Comparison of ENCODE assay signal across 14 cellular contexts in genomic region chr9:129285382-129285781, GRCh38.
DNase-seq lines count a peak whose midpoint lies in the region; ATAC-seq, FAIRE-seq and TF ChIP-seq lines count a peak whose summit lies in the region.
"Had no signal": no experiment of that assay in that cellular context is flagged by ENCODE, and none has a peak within 500 bp of the region (broad histone marks: within the 10 kb centered on the region; RNA-seq: fewer than 3 reads in every experiment).

No MANE protein-coding gene starts in this region.

- H3K9me3 Mint-ChIP-seq in osteocyte (ENCODE audit: unreplicated experiment), result no peaks in the 10 kb centered on the region

- H3K9me3 ChIP-seq in right atrium auricular region (no peaks in the 10 kb centered on the region), heart left ventricle (no peaks in the 10 kb centered on the region), K562 (replicated peaks; ENCODE audit: control insufficient read depth, insufficient read depth, low read depth, low read length) (no peaks in the 10 kb centered on the region), GM23248 (ENCODE audit: low read depth) (no peaks in the 10 kb centered on the region)
- H3K9me3 ChIP-seq: BLaER1 treated with 17β-estradiol and CSF1 and Interleukin-3, amounts not matched to agents 10 nM and 100 nM; Peyer's patch had no signal

- peaks cover 0 to 7% of the 10 kb centered on the region in 2 donors for H3K4me1 ChIP-seq in right atrium auricular region
- peaks cover 0 to 22% (median 6%) of the 10 kb centered on the region in 12 donors for H3K4me1 ChIP-seq in heart left ventricle
- peaks cover 0 to 33% of the 10 kb centered on the region in 2 experiments; a peak in 3 of 5 replicates for H3K4me1 ChIP-seq in K562 (replicated peaks in 1 of 2; ENCODE audit: control insufficient read depth in 2 of 2, insufficient read depth in 2 of 2, low read length in 2 of 2)
- no peaks in the 10 kb centered on the region for H3K4me1 ChIP-seq in GM23248 (ENCODE audit: insufficient read depth)
- H3K4me1 ChIP-seq: Peyer's patch had no signal

- no peak overlapping the region for H3K4me2 ChIP-seq in K562 (ENCODE audit: insufficient read depth, low read length)
- H3K4me2 ChIP-seq in GM23248 (ENCODE audit: unreplicated experiment), result no peak overlapping the region
- H3K4me2 ChIP-seq: KMS-11 had no signal

- POLR2A ChIA-PET in K562 (lab: Yijun Ruan, JAX), result no interaction called here

- no peak for FAIRE-seq in K562 (lab: Jason Lieb, UNC)
- FAIRE-seq: H54 had no signal

- H4K20me1 ChIP-seq in K562 (replicated peaks; ENCODE audit: control insufficient read depth, insufficient read depth, low read length) (0 out of 2 replicates have a peak, but pooled peaks cover 2% of the 10 kb centered on the region), GM23248 (ENCODE audit: insufficient read depth) (no peaks in the 10 kb centered on the region)
- H4K20me1 ChIP-seq: BLaER1 treated with 17β-estradiol and CSF1 and Interleukin-3, amounts not matched to agents 10 nM and 100 nM had no signal

- peaks cover 10% of the 10 kb centered on the region for H3K4me1 Mint-ChIP-seq in osteocyte (ENCODE audit: unreplicated experiment)

- WGBS in heart left ventricle, 4 donors, result 94 to 96% (median 95%) methylated on average over 7 of the region's 7 CpGs
- 52% methylated on average over 7 of the region's 7 CpGs for WGBS in K562 (ENCODE audit: insufficient coverage, low coverage, missing lambda C conversion rate)
- 88 to 91% methylated on average over 7 of the region's 7 CpGs for WGBS in GM23248 (ENCODE audit: low coverage in 1 of 2, low lambda C conversion rate in 2 of 2, missing lambda C conversion rate in 2 of 2), 2 experiments

- H3K27me3 ChIP-seq in right atrium auricular region (no peaks in the 10 kb centered on the region), heart left ventricle (no peaks in the 10 kb centered on the region), K562 (ENCODE audit: control insufficient read depth in 2 of 2, insufficient read depth in 2 of 2, low read length in 2 of 2) (no peaks in the 10 kb centered on the region), GM23248 (replicated peaks; ENCODE audit: insufficient read depth) (no peaks in the 10 kb centered on the region)
- H3K27me3 ChIP-seq: BLaER1 treated with 17β-estradiol and CSF1 and Interleukin-3, amounts not matched to agents 10 nM and 100 nM; Peyer's patch had no signal

- H3K4me3 ChIP-seq in right atrium auricular region, result no peak overlapping the region
- no peak overlapping the region for H3K4me3 ChIP-seq in heart left ventricle
- H3K4me3 ChIP-seq in K562, result no peak overlapping the region
- H3K4me3 ChIP-seq in GM23248, result no peak overlapping the region
- H3K4me3 ChIP-seq: BLaER1 treated with 17β-estradiol and CSF1 and Interleukin-3, amounts not matched to agents 10 nM and 100 nM; Peyer's patch had no signal

- no peaks in the 10 kb centered on the region for H3K79me2 ChIP-seq in K562 (ENCODE audit: control insufficient read depth, insufficient read depth, low read length)
- H3K79me2 ChIP-seq in GM23248 (ENCODE audit: insufficient read depth), result no peaks in the 10 kb centered on the region

- no peaks in the 10 kb centered on the region for H3F3A ChIP-seq in GM23248 (ENCODE audit: insufficient read depth)

- TF ChIP-seq EP300 in K562 (IDR thresholded peaks at IDR 0.05; ENCODE audit: low read length), result no peak

- H3K9me2 ChIP-seq in GM23248 (ENCODE audit: insufficient read depth), result no peaks in the 10 kb centered on the region

- no TSS peak for BruUV-seq in K562 (replicated peaks; lab: Mats Ljungman, UMichigan)

- DNase-seq in right atrium auricular region (ENCODE audit: low spot score) (peak; percentile 21), heart left ventricle (no peak), K562 (ENCODE audit: extremely low read depth in 1 of 4, low spot score in 3 of 4) (peak in 1 of 4 experiments; percentile 4), osteocyte (ENCODE audit: extremely low spot score, unreplicated experiment) (peak; percentile 49), DMS153 treated with DMSO at 0.1 percent for 48 hours (lab: John Stamatoyannopoulos, UW; ENCODE audit: unreplicated experiment) (no peak), GM23248 (no peak), AML-193 (lab: John Stamatoyannopoulos, UW) (no peak)
- DNase-seq: NCI-H1092, NCI-H1694, SHP77 treated with DMSO at 0.1 percent for 48 hours had no signal

- no peaks in the 10 kb centered on the region for H3K36me3 ChIP-seq in right atrium auricular region
- no peaks in the 10 kb centered on the region for H3K36me3 ChIP-seq in heart left ventricle
- H3K36me3 ChIP-seq in K562 (ENCODE audit: control insufficient read depth, insufficient read depth, low read length), result no peaks in the 10 kb centered on the region
- H3K36me3 ChIP-seq in GM23248 (ENCODE audit: low read depth), result no peaks in the 10 kb centered on the region
- H3K36me3 ChIP-seq: BLaER1 treated with 17β-estradiol and CSF1 and Interleukin-3, amounts not matched to agents 10 nM and 100 nM; Peyer's patch had no signal

- no peaks in the 10 kb centered on the region for H3K36me3 Mint-ChIP-seq in osteocyte (ENCODE audit: unreplicated experiment)

- H3K9me1 ChIP-seq in K562 (ENCODE audit: control insufficient read depth, insufficient read depth, low read length), result no peaks in the 10 kb centered on the region

- in situ Hi-C loops in K562 (cut with MboI), result no loop called here
- in situ Hi-C loops in GM23248 (cut with MboI), result no loop called here

- CTCF ChIA-PET in K562 (lab: Yijun Ruan, JAX; ENCODE audit: low intra/inter-chr PET ratio), result no interaction called here

- H2AFZ ChIP-seq in K562 (ENCODE audit: low read depth, low read length) (no peak overlapping the region), GM23248 (no peak overlapping the region)

- H3K9ac ChIP-seq in K562 (ENCODE audit: insufficient read depth in 1 of 2, low read depth in 2 of 2, low read length in 2 of 2) (no peak overlapping the region), GM23248 (no peak overlapping the region)
- H3K9ac ChIP-seq: BLaER1 treated with 17β-estradiol and CSF1 and Interleukin-3, amounts not matched to agents 10 nM and 100 nM; KMS-11 had no signal

- no peak for TF ChIP-seq CTCF in right atrium auricular region (IDR thresholded peaks at IDR 0.05)
- TF ChIP-seq CTCF in heart left ventricle (IDR thresholded peaks at IDR 0.05), result no peak
- no peak for TF ChIP-seq CTCF in K562 (IDR thresholded peaks at IDR 0.05 in 2 of 3, conservative IDR thresholded peaks at IDR 0.05 in 1 of 3; ENCODE audit: insufficient read depth in 2 of 3, low read depth in 1 of 3, low read length in 3 of 3)
- TF ChIP-seq CTCF in osteocyte (IDR thresholded peaks at IDR 0.05), result no peak

- intact Hi-C loops in heart left ventricle (cut with DNase I), result no loop called here
- intact Hi-C loops in K562 (cut with micrococcal nuclease), result no loop called here

- H3K4me3 Mint-ChIP-seq in osteocyte (ENCODE audit: unreplicated experiment), result no peak overlapping the region

- TF ChIP-seq RAD21 in K562 (CRISPR knock-in tag; conservative IDR thresholded peaks at IDR 0.05 in 1 of 2, IDR thresholded peaks at IDR 0.05 in 1 of 2), result no peak

- H3K27ac Mint-ChIP-seq in osteocyte (ENCODE audit: unreplicated experiment), result no peak overlapping the region

- ATAC-seq in heart left ventricle, result no peak
- ATAC-seq in K562, result no peak

- H3K27ac ChIP-seq in right atrium auricular region (no peak overlapping the region), heart left ventricle (no peak overlapping the region), K562 (ENCODE audit: extremely low read depth, low read depth, low read length) (no peak overlapping the region), GM23248 (no peak overlapping the region)
- H3K27ac ChIP-seq: BLaER1 treated with 17β-estradiol and CSF1 and Interleukin-3, amounts not matched to agents 10 nM and 100 nM; KMS-11; Peyer's patch had no signal

- TF ChIP-seq POLR2A in heart left ventricle (IDR thresholded peaks at IDR 0.05) (no peak), K562 (conservative IDR thresholded peaks at IDR 0.05) (no peak)

- H3K27me3 Mint-ChIP-seq in osteocyte (ENCODE audit: unreplicated experiment), result no peaks in the 10 kb centered on the region

TF ChIP-seq in K562, 482 proteins besides CTCF, POLR2A, EP300 and RAD21:
- TF ChIP-seq ATF3 (IDR thresholded peaks at IDR 0.05) (peak; percentile 79), ATF3 (CRISPR knock-in tag; conservative IDR thresholded peaks at IDR 0.05) (no peak), ATF1 (CRISPR knock-in tag; IDR thresholded peaks at IDR 0.05) (no peak), ATF1 (tag; IDR thresholded peaks at IDR 0.05) (peak; percentile 47; the same call in 1 of the 2 replicates), ATF7 (IDR thresholded peaks at IDR 0.05) (peak; percentile 86), RNF2 (IDR thresholded peaks at IDR 0.05) (no peak)

Comparison
In these comparisons a context has a peak if more than half of its experiments do, and no peak if none do; other contexts are left out.
1. DNase-seq: peak in right atrium auricular region (single experiment) and osteocyte (single experiment); none in heart left ventricle (0 of 5), DMS153 treated with DMSO at 0.1 percent for 48 hours (single experiment), GM23248 (single experiment) and AML-193 (0 of 2).